ENCODE assay signal across 8 cellular contexts in genomic region chr17:62703776-62704380, GRCh38.
DNase-seq lines count a peak whose midpoint lies in the region; ATAC-seq and TF ChIP-seq lines count a peak whose summit lies in the region.

No MANE protein-coding gene starts in this region.

- CTCF ChIA-PET in activated CD4-positive, alpha-beta T cell treated with anti-CD3 and anti-CD28 coated beads for 36 hours (lab: Charles Lee) = interaction anchor here (0.6 to 1.0 kb wide), 3 partner anchors 13 to 703 kb away, joined by 3 to 5 read pairs (median 3); no protein-coding TSS in a partner anchor

- peaks cover 0 to 11% (median under 1%) of the 10 kb centered on the region in 4 donors for H3K27me3 ChIP-seq in liver (ENCODE audit: control insufficient read depth in 4 of 4, insufficient read depth in 4 of 4, low read length in 3 of 4)

- 1% methylated on average over 80 of the region's 80 CpGs for WGBS in liver

- H3K36me3 ChIP-seq in liver (ENCODE audit: control insufficient read depth in 4 of 4, insufficient read depth in 3 of 4, low read depth in 1 of 4, low read length in 3 of 4) = no peaks in the 10 kb centered on the region

- peak; percentile 80 for ATAC-seq in HG02973 (IDR thresholded peaks at IDR 0.05; ENCODE audit: unreplicated experiment)
- peak; percentile 92 for ATAC-seq in activated CD4-positive, alpha-beta T cell treated with anti-CD3 and anti-CD28 coated beads for 36 hours

- H3K4me3 Mint-ChIP-seq in activated CD4-positive, alpha-beta T cell treated with anti-CD3 and anti-CD28 coated beads for 36 hours = peak overlapping the region; percentile 32

- TF ChIP-seq CTCF in liver (IDR thresholded peaks at IDR 0.05; ENCODE audit: low read depth, low read length, missing input control) = peak; percentile 69

- no peak overlapping the region for H3K27ac Mint-ChIP-seq in activated CD4-positive, alpha-beta T cell treated with anti-CD3 and anti-CD28 coated beads for 36 hours

- no peak overlapping the region for H3K27ac ChIP-seq in liver (ENCODE audit: low read depth in 1 of 2, low read length in 2 of 2)

- peak; percentile 74 to 83 for TF ChIP-seq RAD21 in liver (IDR thresholded peaks at IDR 0.05)

- H3K4me1 Mint-ChIP-seq in activated CD4-positive, alpha-beta T cell treated with anti-CD3 and anti-CD28 coated beads for 36 hours = peaks cover 6% of the 10 kb centered on the region

- H3K9ac ChIP-seq in liver (ENCODE audit: low read depth in 1 of 2, low read length in 2 of 2) = no peak overlapping the region

- peaks cover 0 to 12% (median 8%) of the 10 kb centered on the region in 4 donors for H3K4me1 ChIP-seq in liver (ENCODE audit: control insufficient read depth in 4 of 4, insufficient read depth in 4 of 4, low read length in 3 of 4)

- H3K27me3 Mint-ChIP-seq in activated CD4-positive, alpha-beta T cell treated with anti-CD3 and anti-CD28 coated beads for 36 hours = peaks cover 34% of the 10 kb centered on the region

- H3K4me3 ChIP-seq in liver (ENCODE audit: low read depth in 1 of 3, low read length in 3 of 3) = peak overlapping the region in 2 of 3 donors; percentile 18 to 75

- POLR2A ChIA-PET in activated CD4-positive, alpha-beta T cell treated with anti-CD3 and anti-CD28 coated beads for 36 hours (lab: Charles Lee) = no interaction called here

- DNase-seq in NCI-H1436 (lab: John Stamatoyannopoulos, UW) (peak; percentile 77), NCI-H1436 treated with DMSO at 0.1 percent for 48 hours (lab: John Stamatoyannopoulos, UW) (no peak), NCI-H2196 treated with DMSO at 0.1 percent for 48 hours (lab: John Stamatoyannopoulos, UW; ENCODE audit: unreplicated experiment) (peak; percentile 52), dedifferentiated amniotic fluid mesenchymal stem cell (ENCODE audit: extremely low spot score) (peak; percentile 22)
- peak; percentile 81 for DNase-seq in activated CD4-positive, alpha-beta T cell treated with anti-CD3 and anti-CD28 coated beads for 36 hours
- DNase-seq in stimulated activated CD4-positive, alpha-beta T cell treated with anti-CD3 and anti-CD28 coated beads, Interleukin-4, amount 100 ng/mL, for 1 hour = peak; percentile 77

- H3K36me3 Mint-ChIP-seq in activated CD4-positive, alpha-beta T cell treated with anti-CD3 and anti-CD28 coated beads for 36 hours (ENCODE audit: low read depth) = no peaks in the 10 kb centered on the region

- no peaks in the 10 kb centered on the region for H3K9me3 Mint-ChIP-seq in activated CD4-positive, alpha-beta T cell treated with anti-CD3 and anti-CD28 coated beads for 36 hours (ENCODE audit: low read depth)

- H3K9me3 ChIP-seq in liver (ENCODE audit: control insufficient read depth in 4 of 4, low read length in 3 of 4) = peaks cover 0 to 6% (median 3%) of the 10 kb centered on the region in 4 donors

- intact Hi-C loops in activated CD4-positive, alpha-beta T cell treated with anti-CD3 and anti-CD28 coated beads for 36 hours (cut with DNase I, micrococcal nuclease) = loop anchor here (1.0 to 10.0 kb wide), 5 partner anchors 20 to 703 kb away; no protein-coding TSS in a partner anchor

TF ChIP-seq in liver, 16 proteins besides CTCF, POLR2A, EP300 and RAD21:
- TF ChIP-seq SP1 (IDR thresholded peaks at IDR 0.05) = no peak
- no peak for TF ChIP-seq RXRA (IDR thresholded peaks at IDR 0.05)
- no peak for TF ChIP-seq FOXA1 (IDR thresholded peaks at IDR 0.05)
- TF ChIP-seq EGR1 (IDR thresholded peaks at IDR 0.05; ENCODE audit: low read depth in 2 of 2) = no peak
- no peak for TF ChIP-seq MAX (IDR thresholded peaks at IDR 0.05)
- TF ChIP-seq HNF4G (IDR thresholded peaks at IDR 0.05) = no peak
- no peak for TF ChIP-seq NR2F2 (IDR thresholded peaks at IDR 0.05)
- TF ChIP-seq TAF1 (conservative IDR thresholded peaks at IDR 0.05) = no peak
- no peak for TF ChIP-seq ZBTB33 (IDR thresholded peaks at IDR 0.05)
